8 cellular contexts compared by ENCODE assay signal in genomic region chr14:50666772-50667490, GRCh38. TPM values are rescaled to one million over a fixed set of nuclear protein-coding genes. Genes with fewer than 3 reads are reported as not detected.
DNase-seq lines count a peak whose midpoint lies in the region; ATAC-seq and TF ChIP-seq lines count a peak whose summit lies in the region.

No MANE protein-coding gene starts in this region.

- in situ Hi-C loops in GM13977 (cut with MboI; ENCODE audit: low pct_unique_long_range_greater_than_20kb, low sequenced_read_pairs, unreplicated experiment) = no loop called here

- H3K9me3 ChIP-seq in DOHH2 (ENCODE audit: control insufficient read depth, insufficient read depth, low read length) (no peaks in the 10 kb centered on the region), upper lobe of left lung (no peaks in the 10 kb centered on the region)
- no peaks in the 10 kb centered on the region for H3K9me3 ChIP-seq in effector memory CD4-positive, alpha-beta T cell (ENCODE audit: control insufficient read depth, low read length)

- DNase-seq in HPDE6-E6E7 (ENCODE audit: extremely low spot score) (peak; percentile 13), medulla oblongata (ENCODE audit: extremely low spot score) (peak; percentile 64), upper lobe of left lung (peak in 1 of 2 donors; percentile 53), GM13977 (ENCODE audit: low spot score) (no peak), type B pancreatic cell (ENCODE audit: extremely low spot score, unreplicated experiment) (no peak)
- DNase-seq in effector memory CD4-positive, alpha-beta T cell = peak in 1 of 3 donors; percentile 4

- H3K4me1 Mint-ChIP-seq in T-helper 1 cell treated with Interleukin-12 subunit alpha and Interleukin-12 subunit beta and Interleukin-4 antibody, amounts not matched to agents 30 μg/mL and 1 μg/mL, for 36 hours (ENCODE audit: low read depth) = peaks cover 13% of the 10 kb centered on the region
- peaks cover 9% of the 10 kb centered on the region for H3K4me1 Mint-ChIP-seq in type B pancreatic cell (ENCODE audit: unreplicated experiment)

- H3K27me3 ChIP-seq in DOHH2 (ENCODE audit: control insufficient read depth, low read length) (no peaks in the 10 kb centered on the region), upper lobe of left lung (no peaks in the 10 kb centered on the region)
- H3K27me3 ChIP-seq in effector memory CD4-positive, alpha-beta T cell (replicated peaks; ENCODE audit: control insufficient read depth, insufficient read depth, low read length, poor library complexity, severe bottlenecking) = no peaks in the 10 kb centered on the region

- peaks cover 13% of the 10 kb centered on the region for H3K36me3 ChIP-seq in DOHH2 (ENCODE audit: control insufficient read depth, low read length)
- H3K36me3 ChIP-seq in effector memory CD4-positive, alpha-beta T cell (ENCODE audit: control insufficient read depth, insufficient read depth, low read length) = no peaks in the 10 kb centered on the region
- peaks cover 0 to 9% (median 2%) of the 10 kb centered on the region in 4 donors for H3K36me3 ChIP-seq in upper lobe of left lung

- H3K4me2 ChIP-seq in DOHH2 (ENCODE audit: low read length) = peak overlapping the region; percentile 80

- H3K4me1 ChIP-seq in DOHH2 (ENCODE audit: control insufficient read depth, low read length) (peaks cover 43% of the 10 kb centered on the region), upper lobe of left lung (peaks cover 12 to 29% (median 15%) of the 10 kb centered on the region in 4 donors)
- no peaks in the 10 kb centered on the region for H3K4me1 ChIP-seq in effector memory CD4-positive, alpha-beta T cell (ENCODE audit: control insufficient read depth, insufficient read depth, low read length, poor library complexity, severe bottlenecking)

- peak in 2 of 4 donors; percentile 34 to 70 for TF ChIP-seq POLR2A in upper lobe of left lung (IDR thresholded peaks at IDR 0.05)

- no peaks in the 10 kb centered on the region for H3K9me2 ChIP-seq in DOHH2 (replicated peaks; ENCODE audit: control insufficient read depth, low read length)

- peaks cover 9% of the 10 kb centered on the region; the same call in 1 of the 2 replicates for H3F3A ChIP-seq in DOHH2 (ENCODE audit: control insufficient read depth, insufficient read depth)

- peak overlapping the region; percentile 27 for H3K27ac Mint-ChIP-seq in T-helper 1 cell treated with Interleukin-12 subunit alpha and Interleukin-12 subunit beta and Interleukin-4 antibody, amounts not matched to agents 30 μg/mL and 1 μg/mL, for 36 hours
- H3K27ac Mint-ChIP-seq in type B pancreatic cell = no peak overlapping the region

- H3K9me3 Mint-ChIP-seq in T-helper 1 cell treated with Interleukin-12 subunit alpha and Interleukin-12 subunit beta and Interleukin-4 antibody, amounts not matched to agents 30 μg/mL and 1 μg/mL, for 36 hours = no peaks in the 10 kb centered on the region
- no peaks in the 10 kb centered on the region for H3K9me3 Mint-ChIP-seq in type B pancreatic cell

- peaks cover 3% of the 10 kb centered on the region for H3K36me3 Mint-ChIP-seq in T-helper 1 cell treated with Interleukin-12 subunit alpha and Interleukin-12 subunit beta and Interleukin-4 antibody, amounts not matched to agents 30 μg/mL and 1 μg/mL, for 36 hours (ENCODE audit: low read depth)
- peaks cover 15% of the 10 kb centered on the region for H3K36me3 Mint-ChIP-seq in type B pancreatic cell

- ATAC-seq in upper lobe of left lung (ENCODE audit: low FRiP score in 2 of 2) = peak; percentile 46 to 67

- H3K4me3 Mint-ChIP-seq in T-helper 1 cell treated with Interleukin-12 subunit alpha and Interleukin-12 subunit beta and Interleukin-4 antibody, amounts not matched to agents 30 μg/mL and 1 μg/mL, for 36 hours = no peak overlapping the region
- H3K4me3 Mint-ChIP-seq in type B pancreatic cell = no peak overlapping the region

- peak in 1 of 4 donors; percentile 24 for TF ChIP-seq EP300 in upper lobe of left lung (IDR thresholded peaks at IDR 0.05)

- H3K27me3 Mint-ChIP-seq in T-helper 1 cell treated with Interleukin-12 subunit alpha and Interleukin-12 subunit beta and Interleukin-4 antibody, amounts not matched to agents 30 μg/mL and 1 μg/mL, for 36 hours (ENCODE audit: low read depth) = peaks cover 3% of the 10 kb centered on the region
- no peaks in the 10 kb centered on the region for H3K27me3 Mint-ChIP-seq in type B pancreatic cell

- H3K4me3 ChIP-seq in DOHH2 (ENCODE audit: low read length) = peak overlapping the region; percentile 86
- peak overlapping the region; percentile 64 for H3K4me3 ChIP-seq in effector memory CD4-positive, alpha-beta T cell (ENCODE audit: insufficient read depth, low read depth, low read length, poor library complexity, severe bottlenecking)
- peak overlapping the region; percentile 54 to 89 (median 88) for H3K4me3 ChIP-seq in upper lobe of left lung

- H4K20me1 ChIP-seq in DOHH2 (ENCODE audit: control insufficient read depth, insufficient read depth, low read depth, low read length) = no peaks in the 10 kb centered on the region

- peaks cover 36% of the 10 kb centered on the region for H3K79me2 ChIP-seq in DOHH2 (ENCODE audit: control insufficient read depth, low read length)

- TF ChIP-seq CTCF in DOHH2 (IDR thresholded peaks at IDR 0.05; ENCODE audit: low read depth, low read length, poor library complexity, severe bottlenecking) (no peak), upper lobe of left lung (IDR thresholded peaks at IDR 0.05) (no peak), GM13977 (IDR thresholded peaks at IDR 0.05; ENCODE audit: extremely low read depth, insufficient read depth, missing control alignments) (no peak), type B pancreatic cell (conservative IDR thresholded peaks at IDR 0.05) (no peak)

- 3 to 6% methylated on average over 15 of the region's 15 CpGs for WGBS in upper lobe of left lung, 2 donors

- peak overlapping the region; percentile 24; the same call in 1 of the 2 replicates for H3K27ac ChIP-seq in DOHH2 (ENCODE audit: low read depth, low read length)
- no peak overlapping the region for H3K27ac ChIP-seq in effector memory CD4-positive, alpha-beta T cell (ENCODE audit: insufficient read depth, low read length, poor library complexity, severe bottlenecking)
- H3K27ac ChIP-seq in upper lobe of left lung = peak overlapping the region; percentile 93 to 99 (median 96)

RNA-seq across cellular contexts. Expression of gene SAV1, which starts 1.2 kb away (rescaled TPM):
- total RNA-seq in upper lobe of left lung (10 to 100 TPM; 29.3 to 63.9 (median 34.3) TPM), type B pancreatic cell (ENCODE audit: low replicate concordance) (16.9 and 25.6 TPM in 2 replicates)

Comparison
In these comparisons a context has a peak if more than half of its experiments do, and no peak if none do; other contexts are left out.
1. DNase-seq: peak in HPDE6-E6E7 (single experiment) and medulla oblongata (single experiment); none in GM13977 (single experiment) and type B pancreatic cell (single experiment).
2. Peak in every context shown above with its lines, with median percentiles within 50 percentile points of each other: H3K4me3 ChIP-seq.